1 cellular context compared by ENCODE assay signal in genomic region chr11:35043933-35044332, GRCh38.
TF ChIP-seq lines count a peak whose summit lies in the region.

No MANE protein-coding gene starts in this region.

TF ChIP-seq in GM23338, 12 proteins besides CTCF, POLR2A, EP300 and RAD21 (continued from another document):
- TF ChIP-seq, protein P1, sequence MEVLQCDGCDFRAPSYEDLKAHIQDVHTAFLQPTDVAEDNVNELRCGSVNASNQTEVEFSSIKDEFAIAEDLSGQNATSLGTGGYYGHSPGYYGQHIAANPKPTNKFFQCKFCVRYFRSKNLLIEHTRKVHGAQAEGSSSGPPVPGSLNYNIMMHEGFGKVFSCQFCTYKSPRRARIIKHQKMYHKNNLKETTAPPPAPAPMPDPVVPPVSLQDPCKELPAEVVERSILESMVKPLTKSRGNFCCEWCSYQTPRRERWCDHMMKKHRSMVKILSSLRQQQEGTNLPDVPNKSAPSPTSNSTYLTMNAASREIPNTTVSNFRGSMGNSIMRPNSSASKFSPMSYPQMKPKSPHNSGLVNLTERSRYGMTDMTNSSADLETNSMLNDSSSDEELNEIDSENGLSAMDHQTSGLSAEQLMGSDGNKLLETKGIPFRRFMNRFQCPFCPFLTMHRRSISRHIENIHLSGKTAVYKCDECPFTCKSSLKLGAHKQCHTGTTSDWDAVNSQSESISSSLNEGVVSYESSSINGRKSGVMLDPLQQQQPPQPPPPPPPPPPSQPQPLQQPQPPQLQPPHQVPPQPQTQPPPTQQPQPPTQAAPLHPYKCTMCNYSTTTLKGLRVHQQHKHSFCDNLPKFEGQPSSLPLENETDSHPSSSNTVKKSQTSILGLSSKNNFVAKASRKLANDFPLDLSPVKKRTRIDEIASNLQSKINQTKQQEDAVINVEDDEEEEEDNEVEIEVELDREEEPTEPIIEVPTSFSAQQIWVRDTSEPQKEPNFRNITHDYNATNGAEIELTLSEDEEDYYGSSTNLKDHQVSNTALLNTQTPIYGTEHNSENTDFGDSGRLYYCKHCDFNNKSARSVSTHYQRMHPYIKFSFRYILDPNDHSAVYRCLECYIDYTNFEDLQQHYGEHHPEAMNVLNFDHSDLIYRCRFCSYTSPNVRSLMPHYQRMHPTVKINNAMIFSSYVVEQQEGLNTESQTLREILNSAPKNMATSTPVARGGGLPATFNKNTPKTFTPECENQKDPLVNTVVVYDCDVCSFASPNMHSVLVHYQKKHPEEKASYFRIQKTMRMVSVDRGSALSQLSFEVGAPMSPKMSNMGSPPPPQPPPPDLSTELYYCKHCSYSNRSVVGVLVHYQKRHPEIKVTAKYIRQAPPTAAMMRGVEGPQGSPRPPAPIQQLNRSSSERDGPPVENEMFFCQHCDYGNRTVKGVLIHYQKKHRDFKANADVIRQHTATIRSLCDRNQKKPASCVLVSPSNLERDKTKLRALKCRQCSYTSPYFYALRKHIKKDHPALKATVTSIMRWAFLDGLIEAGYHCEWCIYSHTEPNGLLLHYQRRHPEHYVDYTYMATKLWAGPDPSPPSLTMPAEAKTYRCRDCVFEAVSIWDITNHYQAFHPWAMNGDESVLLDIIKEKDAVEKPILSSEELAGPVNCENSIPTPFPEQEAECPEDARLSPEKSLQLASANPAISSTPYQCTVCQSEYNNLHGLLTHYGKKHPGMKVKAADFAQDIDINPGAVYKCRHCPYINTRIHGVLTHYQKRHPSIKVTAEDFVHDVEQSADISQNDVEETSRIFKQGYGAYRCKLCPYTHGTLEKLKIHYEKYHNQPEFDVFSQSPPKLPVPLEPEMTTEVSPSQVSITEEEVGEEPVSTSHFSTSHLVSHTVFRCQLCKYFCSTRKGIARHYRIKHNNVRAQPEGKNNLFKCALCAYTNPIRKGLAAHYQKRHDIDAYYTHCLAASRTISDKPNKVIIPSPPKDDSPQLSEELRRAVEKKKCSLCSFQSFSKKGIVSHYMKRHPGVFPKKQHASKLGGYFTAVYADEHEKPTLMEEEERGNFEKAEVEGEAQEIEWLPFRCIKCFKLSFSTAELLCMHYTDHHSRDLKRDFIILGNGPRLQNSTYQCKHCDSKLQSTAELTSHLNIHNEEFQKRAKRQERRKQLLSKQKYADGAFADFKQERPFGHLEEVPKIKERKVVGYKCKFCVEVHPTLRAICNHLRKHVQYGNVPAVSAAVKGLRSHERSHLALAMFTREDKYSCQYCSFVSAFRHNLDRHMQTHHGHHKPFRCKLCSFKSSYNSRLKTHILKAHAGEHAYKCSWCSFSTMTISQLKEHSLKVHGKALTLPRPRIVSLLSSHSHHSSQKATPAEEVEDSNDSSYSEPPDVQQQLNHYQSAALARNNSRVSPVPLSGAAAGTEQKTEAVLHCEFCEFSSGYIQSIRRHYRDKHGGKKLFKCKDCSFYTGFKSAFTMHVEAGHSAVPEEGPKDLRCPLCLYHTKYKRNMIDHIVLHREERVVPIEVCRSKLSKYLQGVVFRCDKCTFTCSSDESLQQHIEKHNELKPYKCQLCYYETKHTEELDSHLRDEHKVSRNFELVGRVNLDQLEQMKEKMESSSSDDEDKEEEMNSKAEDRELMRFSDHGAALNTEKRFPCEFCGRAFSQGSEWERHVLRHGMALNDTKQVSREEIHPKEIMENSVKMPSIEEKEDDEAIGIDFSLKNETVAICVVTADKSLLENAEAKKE (CRISPR knock-in tag; IDR thresholded peaks at IDR 0.05) = no peak
- TF ChIP-seq CREB1 (CRISPR knock-in tag; IDR thresholded peaks at IDR 0.05; ENCODE audit: low read depth) = no peak
TF ChIP-seq in GM23338: peak in this region for 0.
